In the genomic region with DNA sequence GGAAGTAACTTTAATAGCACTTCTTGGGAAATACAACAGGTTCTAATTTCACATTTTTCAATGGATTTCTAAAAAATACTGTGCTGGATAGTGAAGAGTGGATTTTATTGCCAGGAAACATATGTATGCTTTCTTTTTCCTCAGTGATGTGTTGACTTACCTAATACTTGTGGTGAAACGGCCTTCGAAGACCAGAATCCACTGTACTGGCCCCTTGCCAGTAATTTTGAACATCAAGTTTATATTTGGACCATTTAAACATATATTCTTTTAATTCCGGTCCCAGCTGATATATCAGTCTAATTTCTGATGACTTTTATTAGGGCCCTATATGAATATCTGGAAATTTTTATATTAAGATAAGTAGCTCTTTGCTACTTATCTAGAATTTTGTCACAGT, we compare ENCODE assay signal across 1 cellular context.
TF ChIP-seq lines count a peak whose summit lies in the region.

No MANE protein-coding gene starts in this region.

TF ChIP-seq in SK-N-SH, 30 proteins besides CTCF, POLR2A, EP300 and RAD21 (continued from another document):
- TF ChIP-seq USF1 (IDR thresholded peaks at IDR 0.05; ENCODE audit: borderline replicate concordance, low read depth) (no peak), TCF12 (IDR thresholded peaks at IDR 0.05) (no peak)
TF ChIP-seq in SK-N-SH: peak in this region for 0.
